Comparison of ENCODE assay signal across 31 cellular contexts in the genomic region with DNA sequence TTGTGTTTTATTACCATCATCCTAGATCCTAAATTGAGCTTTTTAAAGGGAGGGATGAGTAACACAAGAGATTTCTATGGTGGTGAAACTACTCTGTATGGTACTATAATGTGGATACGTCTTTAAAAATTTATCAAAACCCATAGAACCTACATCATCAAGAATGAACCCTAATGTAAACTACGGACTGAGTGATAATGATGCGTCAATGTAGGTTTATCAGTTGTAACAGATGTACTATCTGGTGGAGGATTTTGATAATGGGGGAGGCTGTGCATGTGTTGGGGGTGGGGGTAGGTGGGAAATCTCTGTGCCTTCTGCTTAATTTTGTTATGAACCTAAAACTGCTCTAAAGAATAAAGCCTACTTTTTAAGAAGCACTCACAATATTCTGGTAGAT.
"Had no signal": no experiment of that assay in that cellular context is flagged by ENCODE, and none has a peak within 500 bp of the region (broad histone marks: within the 10 kb centered on the region; RNA-seq: fewer than 3 reads in every experiment).

No MANE protein-coding gene starts in this region.

- H3K9me3 ChIP-seq: adrenal gland, body of pancreas had no signal

- H3K27ac ChIP-seq: adrenal gland, body of pancreas, brain microvascular endothelial cell, cardiac muscle cell, VCaP had no signal

- H3K27me3 ChIP-seq: body of pancreas, brain microvascular endothelial cell, cardiac muscle cell had no signal

- H3K36me3 ChIP-seq: adrenal gland, brain microvascular endothelial cell, cardiac muscle cell had no signal

- DNase-seq: activated B cell treated with CpG ODN at 0.5 μM for 24 hours; activated CD4-positive, alpha-beta memory T cell treated with anti-CD3 and anti-CD28 coated beads for 36 hours; activated CD4-positive, alpha-beta T cell treated with anti-CD3 and anti-CD28 coated beads for 4 hours; activated CD4-positive, alpha-beta T cell treated with anti-CD3 and anti-CD28 coated beads, Interleukin-2, amount 10 ng/mL, durations not matched to agents 24 days and 14 days; activated CD4-positive, alpha-beta T cell treated with anti-CD3 and anti-CD28 coated beads, Interleukin-2, amount 50 U/mL, for 1 hour; activated CD4-positive, alpha-beta T cell treated with anti-CD3 and anti-CD28 coated beads, Interleukin-2, amount 50 U/mL, for 4 hours; activated CD4-positive, CD25-positive, alpha-beta regulatory T cell treated with anti-CD3 and anti-CD28 coated beads, Interleukin-2, amount 50 U/mL, for 72 hours; activated CD8-positive, alpha-beta memory T cell treated with anti-CD3 and anti-CD28 coated beads, Interleukin-2, amount 50 U/mL, for 4 hours; activated CD8-positive, alpha-beta T cell treated with anti-CD3 and anti-CD28 coated beads for 36 hours; activated effector memory CD4-positive, alpha-beta T cell treated with anti-CD3 and anti-CD28 coated beads, Interleukin-2, amount 50 U/mL, for 16 hours; activated gamma-delta T cell treated with Interleukin-2 at 50 U/mL for 16 hours; activated naive CD4-positive, alpha-beta T cell; activated naive CD4-positive, alpha-beta T cell treated with anti-CD3 and anti-CD28 coated beads for 36 hours; activated naive CD4-positive, alpha-beta T cell treated with anti-CD3 and anti-CD28 coated beads, Interleukin-2, amount 50 U/mL, for 16 hours; activated naive CD8-positive, alpha-beta T cell treated with anti-CD3 and anti-CD28 coated beads for 36 hours; activated T-cell treated with anti-CD3 and anti-CD28 coated beads for 4 hours; activated T-cell treated with anti-CD3 and anti-CD28 coated beads, Interleukin-2, amount 50 U/mL, for 1 hour; activated T-cell treated with anti-CD3 and anti-CD28 coated beads, Interleukin-2, amount 50 U/mL, for 4 hours; activated T-cell treated with anti-CD3 and anti-CD28 coated beads, Interleukin-2, amount 50 U/mL, for 72 hours; adrenal gland; amniotic stem cell; aorta; body of pancreas; brain microvascular endothelial cell; caudate nucleus; cerebellar nuclear complex; T-helper 1 cell; T-helper 2 cell; T-helper 9 cell had no signal

- H3K4me3 ChIP-seq: adrenal gland, body of pancreas, cardiac muscle cell had no signal

- H3K4me1 ChIP-seq: adrenal gland, body of pancreas had no signal
